8 cellular contexts compared by ENCODE assay signal in the genomic region with DNA sequence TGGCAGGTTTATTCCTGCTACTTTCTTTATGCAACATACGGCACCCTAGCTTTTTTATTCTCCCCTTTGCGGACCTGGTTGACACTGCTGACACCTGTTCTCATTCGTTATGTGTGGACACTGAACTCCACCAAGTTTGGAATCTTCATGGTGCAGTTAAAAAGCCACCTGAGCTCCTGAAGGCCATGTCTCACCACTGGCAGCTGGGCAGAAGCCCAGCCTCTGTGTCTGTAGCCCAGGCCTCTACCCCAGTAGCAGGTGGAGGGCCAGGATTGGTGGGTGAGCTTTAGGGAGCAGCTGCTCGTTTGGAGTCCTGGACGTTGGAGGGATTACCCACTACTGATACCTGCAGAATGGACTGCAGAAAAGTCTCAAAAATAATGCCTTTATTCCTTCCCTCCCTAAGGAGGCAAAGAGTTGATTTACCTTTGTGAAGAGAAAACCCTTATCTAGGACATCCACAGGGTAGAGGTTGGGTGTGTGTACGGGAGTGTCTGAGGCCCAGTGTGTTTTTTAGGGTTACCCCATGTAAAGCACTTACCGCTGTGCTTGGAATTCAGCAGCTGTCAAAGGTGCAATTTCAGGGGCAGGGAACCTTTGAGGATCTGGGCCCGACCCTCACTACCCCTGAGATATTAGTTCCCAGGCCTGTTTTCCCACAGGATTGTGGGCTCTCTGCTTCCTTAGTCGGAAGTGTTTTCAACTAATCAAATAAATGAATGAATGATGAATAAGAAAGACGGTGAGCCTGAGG. TPM values are rescaled to one million over a fixed set of nuclear protein-coding genes. Genes with fewer than 3 reads are reported as not detected.
DNase-seq lines count a peak whose midpoint lies in the region; ATAC-seq and TF ChIP-seq lines count a peak whose summit lies in the region.

No MANE protein-coding gene starts in this region.

- no peak overlapping the region for H3K9ac ChIP-seq in iPS-20b (ENCODE audit: low read depth, low read length)
- H3K9ac ChIP-seq in stomach smooth muscle (ENCODE audit: low read length in 2 of 2): peak overlapping the region; percentile 77 to 79

- peak; percentile 1 for ATAC-seq in HG03108 (IDR thresholded peaks at IDR 0.05; ENCODE audit: unreplicated experiment)
- no peak for ATAC-seq in HG02763 (IDR thresholded peaks at IDR 0.05; ENCODE audit: unreplicated experiment)

- TF ChIP-seq CTCF in GM20000 (IDR thresholded peaks at IDR 0.05; ENCODE audit: extremely low read depth, missing control alignments): no peak

- H3K27ac Mint-ChIP-seq in activated naive CD8-positive, alpha-beta T cell: peak overlapping the region; percentile 89

- no peaks in the 10 kb centered on the region for H3K9me3 Mint-ChIP-seq in activated naive CD8-positive, alpha-beta T cell (ENCODE audit: low read depth)

- peaks cover 29% of the 10 kb centered on the region for H3K4me1 Mint-ChIP-seq in activated naive CD8-positive, alpha-beta T cell (ENCODE audit: low read depth)

- peak overlapping the region; percentile 94 for H3K4me3 Mint-ChIP-seq in activated naive CD8-positive, alpha-beta T cell

- H3K4me3 ChIP-seq in iPS-20b (ENCODE audit: low read length): peak overlapping the region; percentile 97; the same call in 1 of the 2 replicates
- peak overlapping the region in 1 of 2 donors; percentile 89 for H3K4me3 ChIP-seq in stomach smooth muscle (ENCODE audit: low read length in 2 of 2)

- H3K27me3 ChIP-seq in iPS-20b (ENCODE audit: insufficient read depth, low read length): no peaks in the 10 kb centered on the region
- no peaks in the 10 kb centered on the region for H3K27me3 ChIP-seq in stomach smooth muscle (ENCODE audit: control insufficient read depth in 1 of 2, insufficient read depth in 2 of 2, low read length in 2 of 2)

- peaks cover 4% of the 10 kb centered on the region for H3K36me3 Mint-ChIP-seq in activated naive CD8-positive, alpha-beta T cell

- H3K27ac ChIP-seq in iPS-20b (ENCODE audit: low read length): no peak overlapping the region
- H3K27ac ChIP-seq in stomach smooth muscle (ENCODE audit: low read length): peak overlapping the region; percentile 77

- peaks cover 6% of the 10 kb centered on the region for H3K36me3 ChIP-seq in iPS-20b (ENCODE audit: insufficient read depth, low read depth, low read length)
- peaks cover 5% of the 10 kb centered on the region in 2 donors for H3K36me3 ChIP-seq in stomach smooth muscle (ENCODE audit: control insufficient read depth in 2 of 2, insufficient read depth in 2 of 2, low read length in 2 of 2)

- H3K4me1 ChIP-seq in iPS-20b (ENCODE audit: insufficient read depth, low read length): peaks cover 7% of the 10 kb centered on the region; the same call in 1 of the 2 replicates
- peaks cover 15% of the 10 kb centered on the region for H3K4me1 ChIP-seq in stomach smooth muscle (ENCODE audit: control insufficient read depth, insufficient read depth, low read length)

- no peaks in the 10 kb centered on the region for H3K27me3 Mint-ChIP-seq in activated naive CD8-positive, alpha-beta T cell

- no peaks in the 10 kb centered on the region; the same call in 1 of the 2 replicates for H3K9me3 ChIP-seq in iPS-20b (ENCODE audit: insufficient read depth, low read depth, low read length)
- H3K9me3 ChIP-seq in stomach smooth muscle (ENCODE audit: control insufficient read depth in 2 of 2, low read length in 2 of 2): no peaks in the 10 kb centered on the region

- DNase-seq in A172 (ENCODE audit: low spot score) (no peak), GM20000 (ENCODE audit: low spot score) (no peak), UCSD-AML1 (lab: John Stamatoyannopoulos, UW; ENCODE audit: unreplicated experiment) (no peak)

RNA-seq across cellular contexts. Expression of gene CCNDBP1, which starts 0.6 kb away (rescaled TPM):
- 90.6 and 92.1 TPM in 2 replicates for total RNA-seq in A172 (2014; rRNA removed; shearing (Covaris generic))

RNA-seq across cellular contexts. Expression of gene EPB42, which starts 36.2 kb away (rescaled TPM):
- not detected in 2 replicates for total RNA-seq in A172 (2014; rRNA removed; shearing (Covaris generic))

RNA-seq across cellular contexts. Expression of gene TMEM62, which starts 51.2 kb away (rescaled TPM):
- 23.4 and 39.2 TPM in 2 replicates for total RNA-seq in A172 (2014; rRNA removed; shearing (Covaris generic))
